Comparison of ENCODE assay signal across 8 cellular contexts in the genomic region with DNA sequence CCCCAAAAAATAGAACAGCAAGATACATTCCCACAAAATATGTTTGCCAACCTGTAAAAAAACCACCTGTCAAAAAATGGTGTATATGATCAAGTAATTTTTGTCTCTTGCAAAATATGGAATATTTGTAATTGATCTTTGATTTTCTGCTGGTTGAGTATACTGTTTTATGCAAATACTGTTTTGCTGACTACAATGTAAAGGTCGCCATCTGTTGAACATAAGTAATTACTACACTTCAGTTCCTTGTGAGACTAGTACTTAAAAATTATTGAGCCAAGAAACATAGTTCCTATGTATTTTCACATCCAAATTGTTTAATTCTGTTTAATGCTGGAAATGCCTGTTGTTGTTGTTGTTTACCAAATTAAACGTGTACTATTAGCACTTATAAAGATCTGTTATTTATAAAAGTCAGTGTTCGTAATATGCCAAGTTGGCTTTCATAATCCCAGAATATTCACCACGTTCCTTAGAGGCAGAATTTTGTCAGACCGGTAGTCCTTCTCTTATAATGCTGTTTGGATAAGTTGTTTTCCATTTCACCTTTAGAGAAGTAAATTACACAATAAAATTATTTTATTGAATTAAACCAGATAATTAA.
A peak's percentile ranks its signal among the peaks of the same experiment; 100 is the strongest.
DNase-seq lines count a peak whose midpoint lies in the region; ATAC-seq, FAIRE-seq and TF ChIP-seq lines count a peak whose summit lies in the region.

No MANE protein-coding gene starts in this region.

- peak; percentile 76 for ATAC-seq in HG02571 (IDR thresholded peaks at IDR 0.05; ENCODE audit: unreplicated experiment)
- peak; percentile 62 for ATAC-seq in upper lobe of right lung

- H3K4me1 ChIP-seq in ascending aorta (peaks cover 0 to 8% of the 10 kb centered on the region in 2 donors), keratinocyte (ENCODE audit: control insufficient read depth, extremely low read depth, insufficient read depth, low read length) (no peaks in the 10 kb centered on the region), upper lobe of right lung (no peaks in the 10 kb centered on the region)

- no peak overlapping the region for H3K9ac ChIP-seq in keratinocyte (ENCODE audit: control insufficient read depth, extremely low read depth, insufficient read depth, low read length)

- H3K9me3 ChIP-seq in ascending aorta, result no peaks in the 10 kb centered on the region
- H3K9me3 ChIP-seq in keratinocyte (ENCODE audit: control insufficient read depth, low read depth, low read length), result no peaks in the 10 kb centered on the region
- H3K9me3 ChIP-seq in upper lobe of right lung, result no peaks in the 10 kb centered on the region

- in situ Hi-C loops in ACHN (cut with HindIII; ENCODE audit: low pct_ligation_motif_present, low pct_unique_long_range_greater_than_20kb, low sequenced_read_pairs), result loop anchor here (25.0 kb wide), 1 partner anchor 184 kb away; no protein-coding TSS in a partner anchor

- no peak overlapping the region for H3K4me3 ChIP-seq in GM12864 (ENCODE audit: low read depth, low read length)
- no peak overlapping the region for H3K4me3 ChIP-seq in ascending aorta
- no peak overlapping the region for H3K4me3 ChIP-seq in keratinocyte (ENCODE audit: control insufficient read depth in 2 of 3, extremely low read depth in 1 of 3, insufficient read depth in 2 of 3, low read depth in 1 of 3, low read length in 3 of 3)
- no peak overlapping the region for H3K4me3 ChIP-seq in upper lobe of right lung

- H3K36me3 ChIP-seq in ascending aorta (peaks cover 0 to 14% of the 10 kb centered on the region in 2 donors), keratinocyte (ENCODE audit: control insufficient read depth in 2 of 2, extremely low read depth in 1 of 2, insufficient read depth in 2 of 2, low read length in 2 of 2) (peaks cover 10 to 12% of the 10 kb centered on the region in 2 experiments), upper lobe of right lung (no peaks in the 10 kb centered on the region)

- TF ChIP-seq CTCF in GM12864 (IDR thresholded peaks at IDR 0.05; ENCODE audit: low read depth, low read length, missing control alignments) (peak; percentile 49), ascending aorta (IDR thresholded peaks at IDR 0.05) (peak; percentile 46 to 65 (median 53)), keratinocyte (optimal IDR thresholded peaks at IDR 0.05 in 1 of 3, IDR thresholded peaks at IDR 0.05 in 1 of 3, conservative IDR thresholded peaks at IDR 0.05 in 1 of 3; ENCODE audit: extremely low read depth in 1 of 3, insufficient read depth in 2 of 3, low read length in 3 of 3) (peak in 1 of 3 experiments; percentile 45), upper lobe of right lung (IDR thresholded peaks at IDR 0.05) (peak; percentile 71)

- H3K27me3 ChIP-seq in ascending aorta (no peaks in the 10 kb centered on the region), keratinocyte (ENCODE audit: control insufficient read depth, extremely low read depth, insufficient read depth, low read length) (no peaks in the 10 kb centered on the region), upper lobe of right lung (no peaks in the 10 kb centered on the region)

- peak; percentile 77 for FAIRE-seq in keratinocyte (lab: Jason Lieb, UNC)

- no peaks in the 10 kb centered on the region for H3K79me2 ChIP-seq in keratinocyte (ENCODE audit: control insufficient read depth, insufficient read depth, low read length)

- peak; percentile 42 for DNase-seq in ACHN
- peak; percentile 34 for DNase-seq in GM12864 (ENCODE audit: low read depth)
- peak; percentile 25 for DNase-seq in NCI-H1417 treated with DMSO at 0.1 percent for 48 hours (lab: John Stamatoyannopoulos, UW)
- no peak for DNase-seq in ascending aorta (ENCODE audit: low spot score in 2 of 2)
- DNase-seq in keratinocyte (ENCODE audit: low read depth, low spot score), result no peak
- DNase-seq in upper lobe of right lung, result no peak
- DNase-seq in COLO668 (lab: John Stamatoyannopoulos, UW; ENCODE audit: unreplicated experiment), result no peak

- dilution Hi-C loops in keratinocyte (cut with MboI; ENCODE audit: extremely low pct_ligation_motif_present, low sequenced_read_pairs), result no loop called here

- no peaks in the 10 kb centered on the region for H4K20me1 ChIP-seq in keratinocyte (ENCODE audit: control insufficient read depth, extremely low read depth, insufficient read depth, low read length)

- H3K27ac ChIP-seq in ascending aorta, result no peak overlapping the region
- no peak overlapping the region for H3K27ac ChIP-seq in keratinocyte (ENCODE audit: control insufficient read depth, insufficient read depth, low read length)
- no peak overlapping the region for H3K27ac ChIP-seq in upper lobe of right lung

- no peaks in the 10 kb centered on the region for H3K9me1 ChIP-seq in keratinocyte (ENCODE audit: control insufficient read depth, extremely low read depth, insufficient read depth, low read length)

- no peak overlapping the region for H2AFZ ChIP-seq in keratinocyte (ENCODE audit: control insufficient read depth, low read length)

- H3K4me2 ChIP-seq in keratinocyte (ENCODE audit: control insufficient read depth, extremely low read depth, insufficient read depth, low read depth, low read length), result no peak overlapping the region

- intact Hi-C loops in ascending aorta (cut with DNase I) (loop anchor here (2.0 to 10.0 kb wide), 3 partner anchors 144 to 291 kb away; partner anchors contain the start of gene PDLIM5), upper lobe of right lung (cut with DNase I) (loop anchor here (5.0 kb wide), 1 partner anchor 189 kb away; no protein-coding TSS in a partner anchor)

Comparison
In these comparisons a context has a peak if more than half of its experiments do, and no peak if none do; other contexts are left out.
1. DNase-seq: peak in ACHN (single experiment), GM12864 (single experiment) and NCI-H1417 treated with DMSO at 0.1 percent for 48 hours (single experiment); none in ascending aorta (0 of 2), keratinocyte (single experiment), upper lobe of right lung (single experiment) and COLO668 (single experiment).